ENCODE assay signal across 14 cellular contexts in the genomic region with DNA sequence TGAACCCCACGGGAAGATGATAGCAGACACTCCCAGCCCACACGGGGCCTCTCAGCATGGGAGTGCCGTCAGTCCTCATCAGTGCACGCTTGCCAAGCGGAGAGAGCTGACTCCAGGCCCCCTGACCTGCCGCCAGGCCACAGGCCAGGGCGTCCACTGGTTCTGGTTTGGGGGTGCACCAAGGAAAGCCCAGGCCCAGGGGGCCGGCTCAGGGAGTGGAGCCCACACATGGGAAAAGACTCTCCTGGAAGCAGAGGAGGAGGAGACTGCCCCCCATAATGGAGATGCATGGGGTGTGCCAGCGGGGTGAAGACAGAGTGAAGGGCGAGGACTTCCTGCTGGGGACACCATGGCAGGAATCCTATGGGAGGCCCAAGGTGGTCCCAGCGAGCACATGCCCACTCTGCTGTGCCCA. TPM values are rescaled to one million over a fixed set of nuclear protein-coding genes. Genes with fewer than 3 reads are reported as not detected.
"Had no signal": no experiment of that assay in that cellular context is flagged by ENCODE, and none has a peak within 500 bp of the region (broad histone marks: within the 10 kb centered on the region; RNA-seq: fewer than 3 reads in every experiment).

No MANE protein-coding gene starts in this region.

- ATAC-seq: esophagus mucosa, left lobe of liver, SK-N-SH treated with all-trans-retinoic acid at 6 μM for 48 hours had no signal

- H3K36me3 ChIP-seq: ovary had no signal

- H3K27me3 ChIP-seq: dorsolateral prefrontal cortex, ovary, stomach, thyroid gland had no signal

- H3K27ac ChIP-seq: ovary, stomach, thyroid gland had no signal

- H3K27ac Mint-ChIP-seq: activated B cell treated with CpG ODN at 0.5 μM for 24 hours; activated CD4-positive, alpha-beta T cell treated with anti-CD3 and anti-CD28 coated beads, Interleukin-2, amount 10 ng/mL, durations not matched to agents 24 days and 14 days had no signal

- H3K4me3 Mint-ChIP-seq: activated B cell treated with CpG ODN at 0.5 μM for 24 hours; activated CD4-positive, alpha-beta T cell treated with anti-CD3 and anti-CD28 coated beads, Interleukin-2, amount 10 ng/mL, durations not matched to agents 24 days and 14 days; T-helper 1 cell treated with Interleukin-12 subunit alpha and Interleukin-12 subunit beta and Interleukin-4 antibody, amounts not matched to agents 30 μg/mL and 1 μg/mL, for 36 hours had no signal

- H3K27me3 Mint-ChIP-seq: activated B cell treated with CpG ODN at 0.5 μM for 24 hours; activated CD4-positive, alpha-beta T cell treated with anti-CD3 and anti-CD28 coated beads, Interleukin-2, amount 10 ng/mL, durations not matched to agents 24 days and 14 days had no signal

- H3K9me3 ChIP-seq: ovary, stomach, thyroid gland had no signal

- DNase-seq: activated B cell treated with CpG ODN at 0.5 μM for 24 hours; activated CD4-positive, alpha-beta T cell treated with anti-CD3 and anti-CD28 coated beads, Interleukin-2, amount 10 ng/mL, durations not matched to agents 24 days and 14 days; activated naive CD4-positive, alpha-beta T cell; mesenchymal stem cell; stimulated activated CD4-positive, alpha-beta T cell treated with anti-CD3 and anti-CD28 coated beads, Interleukin-15, amount 100 ng/mL, for 24 hours; stimulated activated CD4-positive, alpha-beta T cell treated with anti-CD3 and anti-CD28 coated beads, Interleukin-4, amount 100 ng/mL, for 24 hours; stomach; thyroid gland had no signal

- H3K9me3 Mint-ChIP-seq: activated B cell treated with CpG ODN at 0.5 μM for 24 hours; activated CD4-positive, alpha-beta T cell treated with anti-CD3 and anti-CD28 coated beads, Interleukin-2, amount 10 ng/mL, durations not matched to agents 24 days and 14 days; T-helper 1 cell treated with Interleukin-12 subunit alpha and Interleukin-12 subunit beta and Interleukin-4 antibody, amounts not matched to agents 30 μg/mL and 1 μg/mL, for 36 hours had no signal

- H3K4me3 ChIP-seq: dorsolateral prefrontal cortex, ovary, stomach, thyroid gland had no signal

RNA-seq across cellular contexts. Expression of a gene that starts 16.4 kb away (rescaled TPM):
- total RNA-seq: activated B cell treated with CpG ODN at 0.5 μM for 24 hours, left lobe of liver had no signal
